In the genomic region with DNA sequence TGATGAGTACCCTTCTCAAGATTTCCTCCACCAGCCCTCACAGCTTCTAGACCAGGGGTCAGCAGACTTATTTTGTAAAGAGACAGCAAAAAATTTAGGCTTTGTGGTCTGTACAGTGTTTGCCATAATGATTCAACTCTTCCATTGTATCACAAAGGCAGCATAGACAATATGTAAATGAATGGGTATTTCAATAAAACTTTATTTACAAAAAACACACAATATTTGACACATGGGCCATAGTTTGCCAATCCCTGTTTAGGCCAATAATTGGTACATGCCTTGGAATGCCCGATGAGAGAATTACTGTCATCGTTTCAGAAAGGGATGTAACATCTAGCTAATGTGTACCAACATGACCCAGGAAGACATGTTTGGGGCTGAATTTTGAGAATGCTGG, we compare ENCODE assay signal across 17 cellular contexts.
A peak's percentile ranks its signal among the peaks of the same experiment; 100 is the strongest.
DNase-seq lines count a peak whose midpoint lies in the region; ATAC-seq and TF ChIP-seq lines count a peak whose summit lies in the region.
"Had no signal": no experiment of that assay in that cellular context is flagged by ENCODE, and none has a peak within 500 bp of the region (broad histone marks: within the 10 kb centered on the region; RNA-seq: fewer than 3 reads in every experiment).

No MANE protein-coding gene starts in this region.

- H3K4me1 Mint-ChIP-seq in activated CD8-positive, alpha-beta T cell treated with anti-CD3 and anti-CD28 coated beads, Interleukin-2, amount 10 ng/mL, durations not matched to agents 7 days and 5 days (ENCODE audit: low read depth) = no peaks in the 10 kb centered on the region
- no peaks in the 10 kb centered on the region for H3K4me1 Mint-ChIP-seq in activated CD8-positive, alpha-beta T cell treated with anti-CD3 and anti-CD28 coated beads for 36 hours (ENCODE audit: low read depth)
- H3K4me1 Mint-ChIP-seq: B cell; CD4-positive, alpha-beta memory T cell had no signal

- H2AFZ ChIP-seq in PC-3 (ENCODE audit: low read length) = no peak overlapping the region

- H3K9me3 ChIP-seq in PC-3 (ENCODE audit: low read length) = no peaks in the 10 kb centered on the region
- H3K9me3 ChIP-seq in right lobe of liver = no peaks in the 10 kb centered on the region
- peaks cover 0 to 9% (median 0%) of the 10 kb centered on the region in 4 donors for H3K9me3 ChIP-seq in stomach

- H3K27me3 ChIP-seq in PC-3 (ENCODE audit: low read length) = peaks cover 25% of the 10 kb centered on the region
- no peaks in the 10 kb centered on the region for H3K27me3 ChIP-seq in right lobe of liver
- no peaks in the 10 kb centered on the region for H3K27me3 ChIP-seq in stomach

- peak; percentile 9 for DNase-seq in activated CD8-positive, alpha-beta T cell treated with anti-CD3 and anti-CD28 coated beads, Interleukin-2, amount 10 ng/mL, durations not matched to agents 7 days and 5 days
- no peak for DNase-seq in activated CD8-positive, alpha-beta T cell treated with anti-CD3 and anti-CD28 coated beads for 36 hours
- DNase-seq in PC-3 (no peak), right lobe of liver (no peak), stomach (no peak), COLO668 (lab: John Stamatoyannopoulos, UW; ENCODE audit: unreplicated experiment) (no peak), putamen (ENCODE audit: low spot score) (no peak)
- no peak for DNase-seq in activated CD4-positive, alpha-beta T cell treated with anti-CD3 and anti-CD28 coated beads, Interleukin-2, amount 50 U/mL, for 1 hour
- DNase-seq: CD4-positive, alpha-beta memory T cell; KBM-7; NCI-H1048; NCI-H146; NCI-H510A; NCI-H774 had no signal

- H3K27ac ChIP-seq in PC-3 (ENCODE audit: low read length) = peak overlapping the region; percentile 20
- H3K27ac ChIP-seq in right lobe of liver = peak overlapping the region; percentile 43 to 84 (median 45)
- peak overlapping the region in 4 of 5 donors; percentile 17 to 79 (median 44) for H3K27ac ChIP-seq in stomach
- H3K27ac ChIP-seq: 22Rv1 had no signal

- H3K9me3 Mint-ChIP-seq in activated CD8-positive, alpha-beta T cell treated with anti-CD3 and anti-CD28 coated beads, Interleukin-2, amount 10 ng/mL, durations not matched to agents 7 days and 5 days (ENCODE audit: insufficient read depth) = no peaks in the 10 kb centered on the region
- H3K9me3 Mint-ChIP-seq in activated CD8-positive, alpha-beta T cell treated with anti-CD3 and anti-CD28 coated beads for 36 hours = no peaks in the 10 kb centered on the region
- H3K9me3 Mint-ChIP-seq: CD4-positive, alpha-beta memory T cell had no signal

- H3K36me3 Mint-ChIP-seq in activated CD8-positive, alpha-beta T cell treated with anti-CD3 and anti-CD28 coated beads, Interleukin-2, amount 10 ng/mL, durations not matched to agents 7 days and 5 days (ENCODE audit: low read depth) = no peaks in the 10 kb centered on the region
- no peaks in the 10 kb centered on the region for H3K36me3 Mint-ChIP-seq in activated CD8-positive, alpha-beta T cell treated with anti-CD3 and anti-CD28 coated beads for 36 hours (ENCODE audit: low read depth)
- H3K36me3 Mint-ChIP-seq: CD4-positive, alpha-beta memory T cell had no signal

- H3K4me1 ChIP-seq in PC-3 (ENCODE audit: insufficient read depth, low read length) (peaks cover 27% of the 10 kb centered on the region), right lobe of liver (peaks cover 0 to 26% (median 3%) of the 10 kb centered on the region in 4 donors), stomach (peaks cover 0 to 23% (median 0%) of the 10 kb centered on the region in 4 donors)

- no peak for TF ChIP-seq EP300 in stomach (IDR thresholded peaks at IDR 0.05)

- BruUV-seq in PC-3 (replicated peaks; lab: Mats Ljungman, UMichigan) = no TSS peak

- CTCF ChIA-PET in activated CD8-positive, alpha-beta T cell treated with anti-CD3 and anti-CD28 coated beads, Interleukin-2, amount 10 ng/mL, durations not matched to agents 7 days and 5 days (lab: Charles Lee) = no interaction called here
- CTCF ChIA-PET in activated CD8-positive, alpha-beta T cell treated with anti-CD3 and anti-CD28 coated beads for 36 hours (lab: Charles Lee) = no interaction called here
- CTCF ChIA-PET in PC-3 (lab: Charles Lee) = no interaction called here

- H3K4me2 ChIP-seq in PC-3 (ENCODE audit: low read length) = 0 out of 2 replicates have a peak overlapping the region, but pooled peaks have one; percentile 4

- no peak overlapping the region for H3K27ac Mint-ChIP-seq in activated CD8-positive, alpha-beta T cell treated with anti-CD3 and anti-CD28 coated beads, Interleukin-2, amount 10 ng/mL, durations not matched to agents 7 days and 5 days
- no peak overlapping the region for H3K27ac Mint-ChIP-seq in activated CD8-positive, alpha-beta T cell treated with anti-CD3 and anti-CD28 coated beads for 36 hours
- H3K27ac Mint-ChIP-seq: B cell; CD4-positive, alpha-beta memory T cell had no signal

- no peak for TF ChIP-seq POLR2A in right lobe of liver (IDR thresholded peaks at IDR 0.05)
- TF ChIP-seq POLR2A in stomach (IDR thresholded peaks at IDR 0.05) = no peak

- no peaks in the 10 kb centered on the region for H3F3A ChIP-seq in PC-3 (ENCODE audit: low read length, unreplicated experiment)

- intact Hi-C loops in activated CD8-positive, alpha-beta T cell treated with anti-CD3 and anti-CD28 coated beads for 36 hours (cut with micrococcal nuclease) = no loop called here
- intact Hi-C loops in PC-3 (cut with micrococcal nuclease) (no loop called here), right lobe of liver (cut with DNase I) (no loop called here), stomach (cut with DNase I; ENCODE audit: low total_unique reads) (no loop called here)

- H3K4me3 ChIP-seq in PC-3 (ENCODE audit: low read length) (no peak overlapping the region), right lobe of liver (no peak overlapping the region), stomach (no peak overlapping the region)

- TF ChIP-seq CTCF in activated CD8-positive, alpha-beta T cell treated with anti-CD3 and anti-CD28 coated beads for 36 hours (IDR thresholded peaks at IDR 0.05) = no peak
- no peak for TF ChIP-seq CTCF in PC-3 (conservative IDR thresholded peaks at IDR 0.05; ENCODE audit: low read depth, low read length)
- TF ChIP-seq CTCF in right lobe of liver (IDR thresholded peaks at IDR 0.05) = no peak
- TF ChIP-seq CTCF in stomach (IDR thresholded peaks at IDR 0.05) = no peak

- no peak for ATAC-seq in activated CD8-positive, alpha-beta T cell treated with anti-CD3 and anti-CD28 coated beads, Interleukin-2, amount 10 ng/mL, durations not matched to agents 7 days and 5 days
- no peak for ATAC-seq in activated CD8-positive, alpha-beta T cell treated with anti-CD3 and anti-CD28 coated beads for 36 hours
- ATAC-seq in PC-3 (no peak), right lobe of liver (no peak)
- ATAC-seq: Panc1 had no signal

- H3K4me3 Mint-ChIP-seq in activated CD8-positive, alpha-beta T cell treated with anti-CD3 and anti-CD28 coated beads, Interleukin-2, amount 10 ng/mL, durations not matched to agents 7 days and 5 days = no peak overlapping the region
- no peak overlapping the region for H3K4me3 Mint-ChIP-seq in activated CD8-positive, alpha-beta T cell treated with anti-CD3 and anti-CD28 coated beads for 36 hours
- H3K4me3 Mint-ChIP-seq: B cell; CD4-positive, alpha-beta memory T cell had no signal

- H3K36me3 ChIP-seq in PC-3 (ENCODE audit: low read depth, low read length) = no peaks in the 10 kb centered on the region
- H3K36me3 ChIP-seq in right lobe of liver = no peaks in the 10 kb centered on the region
- no peaks in the 10 kb centered on the region for H3K36me3 ChIP-seq in stomach

- 52% methylated on average over 2 of the region's 2 CpGs for WGBS in right lobe of liver (ENCODE audit: insufficient coverage, low coverage, low lambda C conversion rate, missing lambda C conversion rate)
- WGBS in stomach, 5 donors = 88 to 96% (median 93%) methylated on average over 2 of the region's 2 CpGs

- POLR2A ChIA-PET in activated CD8-positive, alpha-beta T cell treated with anti-CD3 and anti-CD28 coated beads, Interleukin-2, amount 10 ng/mL, durations not matched to agents 7 days and 5 days (lab: Charles Lee) = no interaction called here
- POLR2A ChIA-PET in activated CD8-positive, alpha-beta T cell treated with anti-CD3 and anti-CD28 coated beads for 36 hours (lab: Charles Lee) = no interaction called here
- POLR2A ChIA-PET in PC-3 (lab: Charles Lee; ENCODE audit: unreplicated experiment) = no interaction called here

- H3K9me2 ChIP-seq in PC-3 (replicated peaks; ENCODE audit: low read length) = no peaks in the 10 kb centered on the region

- peaks cover 7% of the 10 kb centered on the region for H3K27me3 Mint-ChIP-seq in activated CD8-positive, alpha-beta T cell treated with anti-CD3 and anti-CD28 coated beads, Interleukin-2, amount 10 ng/mL, durations not matched to agents 7 days and 5 days (ENCODE audit: low read depth)
- H3K27me3 Mint-ChIP-seq in activated CD8-positive, alpha-beta T cell treated with anti-CD3 and anti-CD28 coated beads for 36 hours = peaks cover 4% of the 10 kb centered on the region

- H3K79me2 ChIP-seq in PC-3 (ENCODE audit: low read length) = no peaks in the 10 kb centered on the region

- H4K20me1 ChIP-seq in PC-3 (ENCODE audit: low read length) = no peaks in the 10 kb centered on the region

- no peak overlapping the region for H3K9ac ChIP-seq in PC-3 (ENCODE audit: low read length)
